In genomic region chr10:12844796-12845524, GRCh38 we compare ENCODE assay signal across 9 cellular contexts.
DNase-seq lines count a peak whose midpoint lies in the region; ATAC-seq and TF ChIP-seq lines count a peak whose summit lies in the region.
"Had no signal": no experiment of that assay in that cellular context is flagged by ENCODE, and none has a peak within 500 bp of the region (broad histone marks: within the 10 kb centered on the region; RNA-seq: fewer than 3 reads in every experiment).

No MANE protein-coding gene starts in this region.

- POLR2A ChIA-PET in activated CD8-positive, alpha-beta T cell treated with anti-CD3 and anti-CD28 coated beads, Interleukin-2, amount 10 ng/mL, durations not matched to agents 7 days and 5 days (lab: Charles Lee), result no interaction called here
- POLR2A ChIA-PET in activated CD4-positive, alpha-beta memory T cell treated with anti-CD3 and anti-CD28 coated beads for 36 hours (lab: Charles Lee), result no interaction called here

- no peak overlapping the region for H3K4me3 Mint-ChIP-seq in activated CD8-positive, alpha-beta T cell treated with anti-CD3 and anti-CD28 coated beads, Interleukin-2, amount 10 ng/mL, durations not matched to agents 7 days and 5 days
- H3K4me3 Mint-ChIP-seq in activated naive CD8-positive, alpha-beta T cell treated with anti-CD3 and anti-CD28 coated beads for 36 hours, result no peak overlapping the region
- no peak overlapping the region for H3K4me3 Mint-ChIP-seq in activated CD4-positive, alpha-beta memory T cell treated with anti-CD3 and anti-CD28 coated beads for 36 hours

- TF ChIP-seq POLR2A in prostate gland (IDR thresholded peaks at IDR 0.05), result no peak

- H3K4me3 ChIP-seq in RWPE2 (ENCODE audit: severe bottlenecking) (no peak overlapping the region), fibroblast of villous mesenchyme (ENCODE audit: low read depth, low read length) (peak overlapping the region; percentile 32), prostate gland (no peak overlapping the region)
- H3K4me3 ChIP-seq: tibial nerve had no signal

- H3K27me3 Mint-ChIP-seq in activated CD8-positive, alpha-beta T cell treated with anti-CD3 and anti-CD28 coated beads, Interleukin-2, amount 10 ng/mL, durations not matched to agents 7 days and 5 days (ENCODE audit: low read depth), result peaks cover 4% of the 10 kb centered on the region
- H3K27me3 Mint-ChIP-seq in activated naive CD8-positive, alpha-beta T cell treated with anti-CD3 and anti-CD28 coated beads for 36 hours, result peaks cover 16% of the 10 kb centered on the region
- peaks cover 20% of the 10 kb centered on the region for H3K27me3 Mint-ChIP-seq in activated CD4-positive, alpha-beta memory T cell treated with anti-CD3 and anti-CD28 coated beads for 36 hours

- H3K9me3 Mint-ChIP-seq in activated CD8-positive, alpha-beta T cell treated with anti-CD3 and anti-CD28 coated beads, Interleukin-2, amount 10 ng/mL, durations not matched to agents 7 days and 5 days (ENCODE audit: insufficient read depth), result no peaks in the 10 kb centered on the region
- no peaks in the 10 kb centered on the region for H3K9me3 Mint-ChIP-seq in activated naive CD8-positive, alpha-beta T cell treated with anti-CD3 and anti-CD28 coated beads for 36 hours
- no peaks in the 10 kb centered on the region for H3K9me3 Mint-ChIP-seq in activated CD4-positive, alpha-beta memory T cell treated with anti-CD3 and anti-CD28 coated beads for 36 hours

- peaks cover 3% of the 10 kb centered on the region for H3K4me1 Mint-ChIP-seq in activated CD8-positive, alpha-beta T cell treated with anti-CD3 and anti-CD28 coated beads, Interleukin-2, amount 10 ng/mL, durations not matched to agents 7 days and 5 days (ENCODE audit: low read depth)
- peaks cover 1% of the 10 kb centered on the region for H3K4me1 Mint-ChIP-seq in activated naive CD8-positive, alpha-beta T cell treated with anti-CD3 and anti-CD28 coated beads for 36 hours
- H3K4me1 Mint-ChIP-seq in activated CD4-positive, alpha-beta memory T cell treated with anti-CD3 and anti-CD28 coated beads for 36 hours (ENCODE audit: low read depth), result no peaks in the 10 kb centered on the region

- no peaks in the 10 kb centered on the region for H3K36me3 ChIP-seq in RWPE2 (ENCODE audit: low read depth)
- no peaks in the 10 kb centered on the region for H3K36me3 ChIP-seq in prostate gland
- H3K36me3 ChIP-seq: tibial nerve had no signal

- H3K36me3 Mint-ChIP-seq in activated CD8-positive, alpha-beta T cell treated with anti-CD3 and anti-CD28 coated beads, Interleukin-2, amount 10 ng/mL, durations not matched to agents 7 days and 5 days (ENCODE audit: low read depth), result no peaks in the 10 kb centered on the region
- no peaks in the 10 kb centered on the region for H3K36me3 Mint-ChIP-seq in activated naive CD8-positive, alpha-beta T cell treated with anti-CD3 and anti-CD28 coated beads for 36 hours
- no peaks in the 10 kb centered on the region for H3K36me3 Mint-ChIP-seq in activated CD4-positive, alpha-beta memory T cell treated with anti-CD3 and anti-CD28 coated beads for 36 hours

- CTCF ChIA-PET in activated CD8-positive, alpha-beta T cell treated with anti-CD3 and anti-CD28 coated beads, Interleukin-2, amount 10 ng/mL, durations not matched to agents 7 days and 5 days (lab: Charles Lee), result no interaction called here
- CTCF ChIA-PET in activated CD4-positive, alpha-beta memory T cell treated with anti-CD3 and anti-CD28 coated beads for 36 hours (lab: Charles Lee), result no interaction called here

- H3K27ac Mint-ChIP-seq in activated CD8-positive, alpha-beta T cell treated with anti-CD3 and anti-CD28 coated beads, Interleukin-2, amount 10 ng/mL, durations not matched to agents 7 days and 5 days, result no peak overlapping the region
- no peak overlapping the region for H3K27ac Mint-ChIP-seq in activated naive CD8-positive, alpha-beta T cell treated with anti-CD3 and anti-CD28 coated beads for 36 hours
- no peak overlapping the region for H3K27ac Mint-ChIP-seq in activated CD4-positive, alpha-beta memory T cell treated with anti-CD3 and anti-CD28 coated beads for 36 hours

- peak overlapping the region; percentile 80 for H3K27ac ChIP-seq in RWPE2 (ENCODE audit: poor library complexity, severe bottlenecking)
- H3K27ac ChIP-seq in prostate gland, result peak overlapping the region; percentile 36 to 58

- H3K4me1 ChIP-seq in RWPE2 (ENCODE audit: insufficient read depth, poor library complexity, severe bottlenecking), result peaks cover 22% of the 10 kb centered on the region
- no peaks in the 10 kb centered on the region for H3K4me1 ChIP-seq in prostate gland (replicated peaks)

- DNase-seq in Caki2 (ENCODE audit: low read depth) (peak; percentile 76), RWPE2 (ENCODE audit: low spot score) (no peak), fibroblast of villous mesenchyme (ENCODE audit: low read depth) (peak; percentile 88), prostate gland (ENCODE audit: low spot score) (peak; percentile 58), GM10266 (ENCODE audit: extremely low spot score) (no peak)
- no peak for DNase-seq in activated CD8-positive, alpha-beta T cell treated with anti-CD3 and anti-CD28 coated beads, Interleukin-2, amount 10 ng/mL, durations not matched to agents 7 days and 5 days
- no peak for DNase-seq in activated naive CD8-positive, alpha-beta T cell treated with anti-CD3 and anti-CD28 coated beads for 36 hours
- DNase-seq in activated CD4-positive, alpha-beta memory T cell treated with anti-CD3 and anti-CD28 coated beads for 36 hours, result no peak

- intact Hi-C loops in prostate gland (cut with DNase I), result no loop called here
- intact Hi-C loops in activated CD4-positive, alpha-beta memory T cell treated with anti-CD3 and anti-CD28 coated beads for 36 hours (cut with micrococcal nuclease), result no loop called here

- in situ Hi-C loops in Caki2 (cut with HindIII; ENCODE audit: low pct_unique_long_range_greater_than_20kb, low sequenced_read_pairs), result no loop called here

- TF ChIP-seq CTCF in RWPE2 (IDR thresholded peaks at IDR 0.05; ENCODE audit: poor library complexity, severe bottlenecking) (no peak), fibroblast of villous mesenchyme (IDR thresholded peaks at IDR 0.05; ENCODE audit: insufficient read depth, low read depth, low read length) (no peak), prostate gland (IDR thresholded peaks at IDR 0.05) (no peak), GM10266 (IDR thresholded peaks at IDR 0.05; ENCODE audit: control insufficient read depth, insufficient read depth, low read depth, missing control alignments) (no peak)

- ATAC-seq in RWPE2 (ENCODE audit: low read depth), result peak; percentile 80
- ATAC-seq in activated CD8-positive, alpha-beta T cell treated with anti-CD3 and anti-CD28 coated beads, Interleukin-2, amount 10 ng/mL, durations not matched to agents 7 days and 5 days, result no peak

- H3K9me3 ChIP-seq in RWPE2 (ENCODE audit: severe bottlenecking), result no peaks in the 10 kb centered on the region
- H3K9me3 ChIP-seq in prostate gland, result no peaks in the 10 kb centered on the region
- H3K9me3 ChIP-seq: tibial nerve had no signal

- no peaks in the 10 kb centered on the region for H3K27me3 ChIP-seq in RWPE2 (ENCODE audit: insufficient read depth, poor library complexity, severe bottlenecking)
- H3K27me3 ChIP-seq in prostate gland (replicated peaks; ENCODE audit: insufficient read depth), result no peaks in the 10 kb centered on the region
- H3K27me3 ChIP-seq: tibial nerve had no signal

- 14% methylated on average over 11 of the region's 11 CpGs for WGBS in prostate gland

Comparison
In these comparisons a context has a peak if more than half of its experiments do, and no peak if none do; other contexts are left out.
1. DNase-seq: peak in Caki2 (single experiment), fibroblast of villous mesenchyme (single experiment) and prostate gland (single experiment); none in RWPE2 (single experiment), GM10266 (single experiment), activated CD8-positive, alpha-beta T cell treated with anti-CD3 and anti-CD28 coated beads, Interleukin-2, amount 10 ng/mL, durations not matched to agents 7 days and 5 days (single experiment), activated naive CD8-positive, alpha-beta T cell treated with anti-CD3 and anti-CD28 coated beads for 36 hours (single experiment) and activated CD4-positive, alpha-beta memory T cell treated with anti-CD3 and anti-CD28 coated beads for 36 hours (single experiment).